8 cellular contexts compared by ENCODE assay signal in genomic region chr19:40690050-40690698, GRCh38. TPM values are rescaled to one million over a fixed set of nuclear protein-coding genes. Genes with fewer than 3 reads are reported as not detected.
DNase-seq lines count a peak whose midpoint lies in the region; ATAC-seq and TF ChIP-seq lines count a peak whose summit lies in the region.

TSS of gene NUMBL (minus strand) at chr19:40690651. CDS start at chr19:40690483, 168 bp downstream.

- no peaks in the 10 kb centered on the region for H3K27me3 Mint-ChIP-seq in activated T-cell treated with anti-CD3 and anti-CD28 coated beads, Interleukin-2, amount 50 U/mL, for 24 hours

- peaks cover 11% of the 10 kb centered on the region for H3K4me1 Mint-ChIP-seq in activated T-cell treated with anti-CD3 and anti-CD28 coated beads, Interleukin-2, amount 50 U/mL, for 24 hours (ENCODE audit: low read depth)

- TF ChIP-seq CTCF in sigmoid colon (IDR thresholded peaks at IDR 0.05) = no peak
- TF ChIP-seq CTCF in GM13976 (IDR thresholded peaks at IDR 0.05; ENCODE audit: borderline replicate concordance, control extremely low read depth, extremely low read depth, insufficient read depth, missing control alignments) = no peak

- no peaks in the 10 kb centered on the region for H3K27me3 ChIP-seq in sigmoid colon

- no peaks in the 10 kb centered on the region for H3K9me3 Mint-ChIP-seq in activated T-cell treated with anti-CD3 and anti-CD28 coated beads, Interleukin-2, amount 50 U/mL, for 24 hours

- H3K4me3 ChIP-seq in sigmoid colon = peak within 1 kb of the TSS; percentile 46 to 90 (median 78)

- DNase-seq in activated T-cell treated with anti-CD3 and anti-CD28 coated beads, Interleukin-2, amount 50 U/mL, for 24 hours = no peak
- no peak for DNase-seq in activated T-cell treated with anti-CD3 and anti-CD28 coated beads for 4 hours
- peak; percentile 23 to 28 for DNase-seq in activated T-cell treated with anti-CD3 and anti-CD28 coated beads, Interleukin-2, amount 50 U/mL, for 48 hours
- DNase-seq in left cardiac atrium = no peak
- DNase-seq in sigmoid colon = no peak
- DNase-seq in NCI-H69 (lab: John Stamatoyannopoulos, UW) = no peak
- no peak for DNase-seq in SIG-M5 (lab: John Stamatoyannopoulos, UW)
- no peak for DNase-seq in GM13976 (ENCODE audit: low spot score)

- no peak for TF ChIP-seq POLR2A in sigmoid colon (IDR thresholded peaks at IDR 0.05)

- 5 to 6% methylated on average over 51 of the region's 51 CpGs for WGBS in sigmoid colon, 2 donors

- peaks cover 0 to 43% (median 36%) of the 10 kb centered on the region in 4 donors for H3K4me1 ChIP-seq in sigmoid colon

- H3K27ac ChIP-seq in sigmoid colon = peak within 1 kb of the TSS; percentile 91 to 95 (median 94)

- in situ Hi-C loops in GM13976 (cut with MboI; ENCODE audit: low sequenced_read_pairs, unreplicated experiment) = no loop called here

- no peak for TF ChIP-seq EP300 in sigmoid colon (IDR thresholded peaks at IDR 0.05)

- peak within 1 kb of the TSS; percentile 86 for H3K4me3 Mint-ChIP-seq in activated T-cell treated with anti-CD3 and anti-CD28 coated beads, Interleukin-2, amount 50 U/mL, for 24 hours

- H3K9me3 ChIP-seq in sigmoid colon = no peaks in the 10 kb centered on the region

- H3K27ac Mint-ChIP-seq in activated T-cell treated with anti-CD3 and anti-CD28 coated beads, Interleukin-2, amount 50 U/mL, for 24 hours = peak within 1 kb of the TSS; percentile 97

- H3K36me3 Mint-ChIP-seq in activated T-cell treated with anti-CD3 and anti-CD28 coated beads, Interleukin-2, amount 50 U/mL, for 24 hours (ENCODE audit: low read depth) = peaks cover 30% of the 10 kb centered on the region

- intact Hi-C loops in left cardiac atrium (cut with DNase I) (no loop called here), sigmoid colon (cut with DNase I) (loop anchor here (1.0 kb wide), 1 partner anchor 24 kb away; no protein-coding TSS in a partner anchor)

- ATAC-seq in left cardiac atrium = no peak

- peaks cover 0 to 47% (median 15%) of the 10 kb centered on the region in 4 donors for H3K36me3 ChIP-seq in sigmoid colon

RNA-seq across cellular contexts. Expression of gene NUMBL, which starts in this region (rescaled TPM):
- total RNA-seq in left cardiac atrium = 10 to 100 TPM; 17.6 to 24.6 TPM
- total RNA-seq in sigmoid colon = 10 to 100 TPM; 21.9 to 38.2 (median 25.0) TPM
- 10 to 100 TPM in 1 of 3 donors, 1 to 10 TPM in 2; 3.0 to 13.7 (median 9.6) TPM for polyA plus RNA-seq in sigmoid colon

Comparison
In these comparisons a context has a peak if more than half of its experiments do, and no peak if none do; other contexts are left out.
1. DNase-seq: peak in activated T-cell treated with anti-CD3 and anti-CD28 coated beads, Interleukin-2, amount 50 U/mL, for 48 hours (2 of 2); none in activated T-cell treated with anti-CD3 and anti-CD28 coated beads, Interleukin-2, amount 50 U/mL, for 24 hours (single experiment), activated T-cell treated with anti-CD3 and anti-CD28 coated beads for 4 hours (single experiment), left cardiac atrium (single experiment), sigmoid colon (single experiment), NCI-H69 (single experiment), SIG-M5 (single experiment) and GM13976 (single experiment).